In genomic region chr4:40550900-40551546, GRCh38 we compare ENCODE assay signal across 8 cellular contexts.
DNase-seq lines count a peak whose midpoint lies in the region; ATAC-seq and TF ChIP-seq lines count a peak whose summit lies in the region.

No MANE protein-coding gene starts in this region.

- no peaks in the 10 kb centered on the region for H3K9me3 ChIP-seq in right lobe of liver

- TF ChIP-seq CTCF in right lobe of liver (IDR thresholded peaks at IDR 0.05), result peak; percentile 36 to 54 (median 48)

- no peaks in the 10 kb centered on the region for H3K36me3 ChIP-seq in right lobe of liver

- H3K27me3 ChIP-seq in right lobe of liver, result no peaks in the 10 kb centered on the region

- peak overlapping the region in 2 of 3 donors; percentile 19 to 20 for H3K4me3 ChIP-seq in right lobe of liver

- no peak for TF ChIP-seq POLR2A in right lobe of liver (IDR thresholded peaks at IDR 0.05)

- H3K27ac ChIP-seq in right lobe of liver, result peak overlapping the region; percentile 73 to 86 (median 84)

- in situ Hi-C loops in T47D (cut with HindIII; ENCODE audit: low pct_unique_long_range_greater_than_20kb, low sequenced_read_pairs), result no loop called here

- intact Hi-C loops in right lobe of liver (cut with DNase I), result no loop called here

- ATAC-seq in GM19023 (IDR thresholded peaks at IDR 0.05; ENCODE audit: unreplicated experiment) (peak; percentile 58), HG03135 (IDR thresholded peaks at IDR 0.05; ENCODE audit: unreplicated experiment) (peak; percentile 86), right lobe of liver (peak; percentile 52 to 74 (median 62))

- WGBS in right lobe of liver (ENCODE audit: insufficient coverage, low coverage, low lambda C conversion rate, missing lambda C conversion rate), result 2% methylated on average over 5 of the region's 5 CpGs

- DNase-seq in DMS153 treated with DMSO at 0.1 percent for 48 hours (lab: John Stamatoyannopoulos, UW; ENCODE audit: unreplicated experiment), result peak; percentile 19
- DNase-seq in NOMO-1 (lab: John Stamatoyannopoulos, UW; ENCODE audit: unreplicated experiment in 2 of 2), result peak; percentile 48 to 68
- DNase-seq in T47D (ENCODE audit: low read depth in 1 of 2, low spot score in 1 of 2), result peak; percentile 13 to 75
- DNase-seq in right lobe of liver, result no peak
- no peak for DNase-seq in A172 (ENCODE audit: low spot score)
- DNase-seq in NCI-H345 (lab: John Stamatoyannopoulos, UW), result no peak

- peaks cover 0 to 62% (median 22%) of the 10 kb centered on the region in 4 donors for H3K4me1 ChIP-seq in right lobe of liver

Comparison
In these comparisons a context has a peak if more than half of its experiments do, and no peak if none do; other contexts are left out.
1. DNase-seq: peak in DMS153 treated with DMSO at 0.1 percent for 48 hours (single experiment), NOMO-1 (2 of 2) and T47D (2 of 2); none in right lobe of liver (0 of 3), A172 (single experiment) and NCI-H345 (single experiment).
2. Peak in every context shown above with its lines, with median percentiles within 50 percentile points of each other: ATAC-seq.